ENCODE assay signal across 8 cellular contexts in the genomic region with DNA sequence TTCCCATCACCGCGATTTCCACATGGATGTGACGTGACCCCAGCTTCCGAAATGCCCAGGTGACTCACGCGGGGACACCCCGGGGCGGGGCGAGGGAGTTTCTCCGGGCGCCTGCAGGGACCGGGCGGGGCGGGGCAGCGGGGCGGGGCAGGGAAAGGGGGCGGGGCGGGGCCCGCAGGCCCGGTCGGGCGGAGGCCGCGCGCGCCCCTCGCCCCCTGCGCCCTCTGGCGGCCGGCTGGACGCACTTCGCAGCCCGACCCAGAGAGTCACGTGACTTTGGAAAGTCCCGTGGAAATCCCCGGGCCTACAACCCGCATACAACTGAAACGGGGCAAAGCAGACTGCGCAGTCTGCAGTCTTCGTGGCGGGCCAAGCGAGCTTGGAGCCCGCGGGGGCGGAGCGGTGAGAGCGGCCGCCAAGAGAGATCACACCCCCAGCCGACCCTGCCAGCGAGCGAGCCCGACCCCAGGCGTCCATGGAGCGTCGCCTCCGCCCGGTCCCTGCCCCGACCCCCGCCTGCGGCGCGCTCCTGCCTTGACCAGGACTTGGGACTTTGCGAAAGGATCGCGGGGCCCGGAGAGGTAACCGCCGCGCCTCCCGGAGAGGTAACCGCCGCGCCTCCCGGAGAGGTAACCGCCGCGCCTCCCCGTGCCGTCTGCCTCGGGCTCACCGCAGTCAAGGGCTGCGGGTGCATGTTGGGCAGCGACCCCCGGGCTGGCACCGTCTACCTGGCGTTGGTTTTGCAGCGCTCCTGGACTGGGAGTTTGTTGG. TPM values are rescaled to one million over a fixed set of nuclear protein-coding genes. Genes with fewer than 3 reads are reported as not detected.
DNase-seq lines count a peak whose midpoint lies in the region; ATAC-seq and TF ChIP-seq lines count a peak whose summit lies in the region.

Gene TNFAIP3 (plus strand): TSS at position 346 of the 771 bp plus-strand sequence. CDS start 3,969 bp downstream, outside the sequence.

- H3K4me1 ChIP-seq in right cardiac atrium (ENCODE audit: control insufficient read depth, insufficient read depth, low read length) (peaks cover 5% of the 10 kb centered on the region), rectal smooth muscle tissue (ENCODE audit: control insufficient read depth, insufficient read depth, low read length) (peaks cover 17% of the 10 kb centered on the region), vagina (peaks cover 45% of the 10 kb centered on the region)

- H3K9me3 ChIP-seq in T-helper 17 cell (ENCODE audit: control insufficient read depth, low read length, poor library complexity, severe bottlenecking) (peaks cover 3% of the 10 kb centered on the region), right cardiac atrium (ENCODE audit: control insufficient read depth, low read length) (no peaks in the 10 kb centered on the region), vagina (no peaks in the 10 kb centered on the region)

- peak within 1 kb of the TSS; percentile 78 for H3K27ac ChIP-seq in right cardiac atrium (ENCODE audit: low read length)
- peak within 1 kb of the TSS; percentile 93 for H3K27ac ChIP-seq in rectal smooth muscle tissue (ENCODE audit: low read depth, low read length)
- H3K27ac ChIP-seq in vagina = peak within 1 kb of the TSS; percentile 89

- ATAC-seq in HG02840 (IDR thresholded peaks at IDR 0.05; ENCODE audit: low FRiP score, unreplicated experiment) = peak; percentile 73
- peak; percentile 73 for ATAC-seq in T-helper 17 cell
- ATAC-seq in right cardiac atrium = peak; percentile 91 to 93

- peak within 1 kb of the TSS; percentile 96 for H3K27ac Mint-ChIP-seq in T-helper 17 cell

- TF ChIP-seq POLR2A in GM15510 (IDR thresholded peaks at IDR 0.05; ENCODE audit: borderline replicate concordance, extremely low read depth, insufficient read length) (peak; percentile 96), vagina (IDR thresholded peaks at IDR 0.05) (peak in 1 of 2 donors; percentile 75)

- H3K4me1 Mint-ChIP-seq in T-helper 17 cell = peaks cover 47% of the 10 kb centered on the region

- peaks cover 4% of the 10 kb centered on the region for H3K27me3 Mint-ChIP-seq in T-helper 17 cell

- peak; percentile 14 to 66 (median 58) for TF ChIP-seq CTCF in vagina (IDR thresholded peaks at IDR 0.05)

- H3K4me3 ChIP-seq in right cardiac atrium (ENCODE audit: low read length) (peak within 1 kb of the TSS; percentile 78), rectal smooth muscle tissue (ENCODE audit: low read length) (peak within 1 kb of the TSS; percentile 92), vagina (peak within 1 kb of the TSS; percentile 80 to 94)

- DNase-seq in NCI-H1417 treated with DMSO at 0.1 percent for 48 hours (lab: John Stamatoyannopoulos, UW) (peak; percentile 76), T-helper 17 cell (peak; percentile 95 to 99 (median 96)), amygdala (lab: John Stamatoyannopoulos, UW) (peak in 54 of 56 donors; percentile 24 to 95 (median 74)), right cardiac atrium (peak; percentile 95 to 97 (median 96)), vagina (ENCODE audit: extremely low spot score in 2 of 2) (peak in 1 of 2 donors; percentile 97)

- peaks cover 17% of the 10 kb centered on the region for H3K36me3 Mint-ChIP-seq in T-helper 17 cell (ENCODE audit: low read depth)

- H3K36me3 ChIP-seq in rectal smooth muscle tissue (ENCODE audit: control insufficient read depth, insufficient read depth, low read length) (no peaks in the 10 kb centered on the region), vagina (no peaks in the 10 kb centered on the region)

- no peaks in the 10 kb centered on the region for H3K27me3 ChIP-seq in right cardiac atrium (ENCODE audit: control insufficient read depth, insufficient read depth)
- no peaks in the 10 kb centered on the region for H3K27me3 ChIP-seq in rectal smooth muscle tissue (ENCODE audit: control insufficient read depth, insufficient read depth, low read length)
- no peaks in the 10 kb centered on the region for H3K27me3 ChIP-seq in vagina

- H3K4me3 Mint-ChIP-seq in T-helper 17 cell = peak within 1 kb of the TSS; percentile 88

- WGBS in right cardiac atrium = under 1% methylated on average over 87 of the region's 87 CpGs

- H3K9ac ChIP-seq in rectal smooth muscle tissue (ENCODE audit: low read length) = peak within 1 kb of the TSS; percentile 85

- intact Hi-C loops in right cardiac atrium (cut with DNase I) = loop anchor here (2.0 to 10.0 kb wide), 4 partner anchors 72 to 160 kb away; no protein-coding TSS in a partner anchor
- intact Hi-C loops in vagina (cut with DNase I) = loop anchor here (5.0 kb wide), 1 partner anchor 160 kb away; no protein-coding TSS in a partner anchor

RNA-seq across cellular contexts. Expression of gene TNFAIP3, which starts in this region (rescaled TPM):
- total RNA-seq in T-helper 17 cell (1,000 to 10,000 TPM; 4,032 to 4,607 TPM), right cardiac atrium (10 to 100 TPM in 3 of 4 donors, 1 to 10 TPM in 1; 7.6 to 11.4 (median 10.7) TPM), vagina (28.5 TPM)
- 6.0 TPM for polyA plus RNA-seq in right cardiac atrium

Comparison
In these comparisons a context has a peak if more than half of its experiments do, and no peak if none do; other contexts are left out.
1. RNA of gene TNFAIP3 (total RNA-seq): 4,032 to 4,607 TPM in T-helper 17 cell; 28.5 TPM in vagina (single experiment) and 7.6 to 11.4 TPM in right cardiac atrium; every median in the first group is over 100 times any median in the second.
2. Peak in every context shown above with its lines, with median percentiles within 50 percentile points of each other: ATAC-seq, H3K27ac ChIP-seq and H3K4me3 ChIP-seq.